Comparison of ENCODE assay signal across 8 cellular contexts in genomic region chr14:49767473-49768300, GRCh38. TPM values are rescaled to one million over a fixed set of nuclear protein-coding genes. Genes with fewer than 3 reads are reported as not detected.
DNase-seq lines count a peak whose midpoint lies in the region; ATAC-seq and TF ChIP-seq lines count a peak whose summit lies in the region.

TSS of gene KLHDC2 (plus strand) at chr14:49768153. CDS start at chr14:49768469, 316 bp downstream.

- H3K9me3 ChIP-seq in ES-I3 (ENCODE audit: control insufficient read depth, insufficient read depth, low read length) (no peaks in the 10 kb centered on the region), RWPE2 (ENCODE audit: severe bottlenecking) (no peaks in the 10 kb centered on the region)

- no peaks in the 10 kb centered on the region for H3K27me3 ChIP-seq in RWPE2 (ENCODE audit: insufficient read depth, poor library complexity, severe bottlenecking)

- intact Hi-C loops in activated T-helper 2 cell treated with anti-CD3 and anti-CD28 coated beads, Interferon-gamma antibody, Interleukin-2, Interleukin-4, amounts not matched to agents 10 μg/mL and 5 μg/mL and 100 μg/mL, durations not matched to agents 14 hours and 24 hours and 36 hours (cut with micrococcal nuclease): loop anchor here (1.0 to 5.0 kb wide), 6 partner anchors 74 to 465 kb away; partner anchors contain the start of genes KLHDC1, RPS29, SOS2 and VCPKMT

- no peaks in the 10 kb centered on the region for H3K9me3 Mint-ChIP-seq in activated T-helper 2 cell treated with anti-CD3 and anti-CD28 coated beads, Interferon-gamma antibody, Interleukin-2, Interleukin-4, amounts not matched to agents 10 μg/mL and 5 μg/mL and 100 μg/mL, durations not matched to agents 14 hours and 24 hours and 36 hours
- no peaks in the 10 kb centered on the region for H3K9me3 Mint-ChIP-seq in nephron progenitor cell
- no peaks in the 10 kb centered on the region for H3K9me3 Mint-ChIP-seq in stimulated activated naive CD8-positive, alpha-beta T cell treated with anti-CD3 and anti-CD28 coated beads, Interleukin-15, Interleukin-2, amounts not matched to agents 100 ng/mL and 50 ng/mL, for 24 hours

- H3K27me3 Mint-ChIP-seq in activated T-helper 2 cell treated with anti-CD3 and anti-CD28 coated beads, Interferon-gamma antibody, Interleukin-2, Interleukin-4, amounts not matched to agents 10 μg/mL and 5 μg/mL and 100 μg/mL, durations not matched to agents 14 hours and 24 hours and 36 hours (ENCODE audit: low read depth): no peaks in the 10 kb centered on the region
- H3K27me3 Mint-ChIP-seq in nephron progenitor cell (ENCODE audit: low read depth, poor library complexity): no peaks in the 10 kb centered on the region
- no peaks in the 10 kb centered on the region for H3K27me3 Mint-ChIP-seq in stimulated activated naive CD8-positive, alpha-beta T cell treated with anti-CD3 and anti-CD28 coated beads, Interleukin-15, Interleukin-2, amounts not matched to agents 100 ng/mL and 50 ng/mL, for 24 hours

- peak within 1 kb of the TSS; percentile 100 for H3K27ac Mint-ChIP-seq in activated T-helper 2 cell treated with anti-CD3 and anti-CD28 coated beads, Interferon-gamma antibody, Interleukin-2, Interleukin-4, amounts not matched to agents 10 μg/mL and 5 μg/mL and 100 μg/mL, durations not matched to agents 14 hours and 24 hours and 36 hours
- peak within 1 kb of the TSS; percentile 100 for H3K27ac Mint-ChIP-seq in nephron progenitor cell
- H3K27ac Mint-ChIP-seq in stimulated activated naive CD8-positive, alpha-beta T cell treated with anti-CD3 and anti-CD28 coated beads, Interleukin-15, Interleukin-2, amounts not matched to agents 100 ng/mL and 50 ng/mL, for 24 hours: peak within 1 kb of the TSS; percentile 100

- peaks cover 10% of the 10 kb centered on the region for H3K4me1 ChIP-seq in ES-I3 (ENCODE audit: insufficient read depth, low read length)
- peaks cover 4% of the 10 kb centered on the region for H3K4me1 ChIP-seq in RWPE2 (ENCODE audit: insufficient read depth, poor library complexity, severe bottlenecking)

- peak; percentile 78 for DNase-seq in H4 (ENCODE audit: low spot score)
- DNase-seq in RWPE2 (ENCODE audit: low spot score): peak; percentile 90
- DNase-seq in activated T-helper 2 cell treated with anti-CD3 and anti-CD28 coated beads, Interferon-gamma antibody, Interleukin-2, Interleukin-4, amounts not matched to agents 10 μg/mL and 5 μg/mL and 100 μg/mL, durations not matched to agents 14 hours and 24 hours and 36 hours (ENCODE audit: low spot score): peak; percentile 89
- peak; percentile 87 for DNase-seq in fibroblast of pulmonary artery (ENCODE audit: low read depth)
- peak; percentile 87 for DNase-seq in nephron progenitor cell

- no peaks in the 10 kb centered on the region for H3K36me3 ChIP-seq in ES-I3 (ENCODE audit: insufficient read depth, low read length)
- peaks cover 15% of the 10 kb centered on the region for H3K36me3 ChIP-seq in RWPE2 (ENCODE audit: low read depth)

- H3K27ac ChIP-seq in RWPE2 (ENCODE audit: poor library complexity, severe bottlenecking): peak within 1 kb of the TSS; percentile 79

- peak; percentile 62 for TF ChIP-seq CTCF in LNCAP (IDR thresholded peaks at IDR 0.05)
- TF ChIP-seq CTCF in RWPE2 (IDR thresholded peaks at IDR 0.05; ENCODE audit: poor library complexity, severe bottlenecking): peak; percentile 97
- no peak for TF ChIP-seq CTCF in fibroblast of pulmonary artery (IDR thresholded peaks at IDR 0.05; ENCODE audit: low read length, missing control alignments)
- TF ChIP-seq CTCF in nephron progenitor cell (IDR thresholded peaks at IDR 0.05): no peak

- H3K4me1 Mint-ChIP-seq in activated T-helper 2 cell treated with anti-CD3 and anti-CD28 coated beads, Interferon-gamma antibody, Interleukin-2, Interleukin-4, amounts not matched to agents 10 μg/mL and 5 μg/mL and 100 μg/mL, durations not matched to agents 14 hours and 24 hours and 36 hours (ENCODE audit: low read depth): peaks cover 31% of the 10 kb centered on the region
- H3K4me1 Mint-ChIP-seq in nephron progenitor cell: peaks cover 40% of the 10 kb centered on the region
- H3K4me1 Mint-ChIP-seq in stimulated activated naive CD8-positive, alpha-beta T cell treated with anti-CD3 and anti-CD28 coated beads, Interleukin-15, Interleukin-2, amounts not matched to agents 100 ng/mL and 50 ng/mL, for 24 hours (ENCODE audit: low read depth): peaks cover 33% of the 10 kb centered on the region

- H3K9ac ChIP-seq in ES-I3 (ENCODE audit: low read depth, low read length): peak within 1 kb of the TSS; percentile 98

- peak within 1 kb of the TSS; percentile 68 for H3K4me3 ChIP-seq in RWPE2 (ENCODE audit: severe bottlenecking)
- peak within 1 kb of the TSS; percentile 95 for H3K4me3 ChIP-seq in fibroblast of pulmonary artery (replicated peaks; ENCODE audit: low read depth, low read length)

- peaks cover 11% of the 10 kb centered on the region for H3K36me3 Mint-ChIP-seq in activated T-helper 2 cell treated with anti-CD3 and anti-CD28 coated beads, Interferon-gamma antibody, Interleukin-2, Interleukin-4, amounts not matched to agents 10 μg/mL and 5 μg/mL and 100 μg/mL, durations not matched to agents 14 hours and 24 hours and 36 hours (ENCODE audit: low read depth)
- H3K36me3 Mint-ChIP-seq in nephron progenitor cell (ENCODE audit: low read depth): peaks cover 13% of the 10 kb centered on the region
- no peaks in the 10 kb centered on the region for H3K36me3 Mint-ChIP-seq in stimulated activated naive CD8-positive, alpha-beta T cell treated with anti-CD3 and anti-CD28 coated beads, Interleukin-15, Interleukin-2, amounts not matched to agents 100 ng/mL and 50 ng/mL, for 24 hours (ENCODE audit: low read depth)

- peak within 1 kb of the TSS; percentile 96 for H3K4me3 Mint-ChIP-seq in activated T-helper 2 cell treated with anti-CD3 and anti-CD28 coated beads, Interferon-gamma antibody, Interleukin-2, Interleukin-4, amounts not matched to agents 10 μg/mL and 5 μg/mL and 100 μg/mL, durations not matched to agents 14 hours and 24 hours and 36 hours (ENCODE audit: low read depth)
- H3K4me3 Mint-ChIP-seq in nephron progenitor cell: peak within 1 kb of the TSS; percentile 99
- H3K4me3 Mint-ChIP-seq in stimulated activated naive CD8-positive, alpha-beta T cell treated with anti-CD3 and anti-CD28 coated beads, Interleukin-15, Interleukin-2, amounts not matched to agents 100 ng/mL and 50 ng/mL, for 24 hours: peak within 1 kb of the TSS; percentile 97

- peak; percentile 85 for ATAC-seq in RWPE2 (ENCODE audit: low read depth)

RNA-seq across cellular contexts. Expression of gene KLHDC2, which starts in this region (rescaled TPM):
- 41.2 and 42.4 TPM in 2 replicates for total RNA-seq in H4 (2014; rRNA removed; shearing (Covaris generic))
- total RNA-seq in activated T-helper 2 cell treated with anti-CD3 and anti-CD28 coated beads, Interferon-gamma antibody, Interleukin-2, Interleukin-4, amounts not matched to agents 10 μg/mL and 5 μg/mL and 100 μg/mL, durations not matched to agents 14 hours and 24 hours and 36 hours: 28.9 and 31.6 TPM in 2 replicates

Comparison
In these comparisons a context has a peak if more than half of its experiments do, and no peak if none do; other contexts are left out.
1. Peak in every context shown above with its lines: DNase-seq, ATAC-seq, H3K4me3 ChIP-seq and H3K27ac ChIP-seq.
2. CTCF ChIP-seq: peak in LNCAP (single experiment) and RWPE2 (single experiment); none in fibroblast of pulmonary artery (single experiment) and nephron progenitor cell (single experiment).